ENCODE assay signal across 8 cellular contexts in genomic region chr4:153573881-153574807, GRCh38.
A peak's percentile ranks its signal among the peaks of the same experiment; 100 is the strongest.
DNase-seq lines count a peak whose midpoint lies in the region; ATAC-seq and TF ChIP-seq lines count a peak whose summit lies in the region.

No MANE protein-coding gene starts in this region.

- H3K9ac ChIP-seq in mesenchymal stem cell (ENCODE audit: low read length) = peak overlapping the region; percentile 15

- intact Hi-C loops in Calu3 (cut with micrococcal nuclease; ENCODE audit: unreplicated experiment) = loop anchor here (1.0 to 10.0 kb wide), 2 partner anchors 109 to 141 kb away; partner anchors contain the start of gene TMEM131L
- intact Hi-C loops in activated B cell treated with CpG ODN at 0.5 μM for 24 hours (cut with micrococcal nuclease) = loop anchor here (1.0 to 10.0 kb wide), 7 partner anchors 13 to 349 kb away; partner anchors contain the start of genes MND1 and TMEM131L

- H2BK5ac ChIP-seq in mesenchymal stem cell (ENCODE audit: low read depth, low read length, poor library complexity, severe bottlenecking) = no peak overlapping the region

- no peak overlapping the region for H3K4me2 ChIP-seq in mesenchymal stem cell (ENCODE audit: low read length, poor library complexity, severe bottlenecking)

- H3K18ac ChIP-seq in mesenchymal stem cell (ENCODE audit: low read depth in 1 of 2, low read length in 2 of 2) = no peak overlapping the region

- no peak overlapping the region for H2AFZ ChIP-seq in mesenchymal stem cell (ENCODE audit: low read depth, low read length)

- H3K4me1 Mint-ChIP-seq in Calu3 (ENCODE audit: low read depth, unreplicated experiment) (no peaks in the 10 kb centered on the region), activated B cell treated with CpG ODN at 0.5 μM for 24 hours (peaks cover 77% of the 10 kb centered on the region), chondrocyte (ENCODE audit: low read depth) (peaks cover 14% of the 10 kb centered on the region)

- no peak overlapping the region for H3K27ac Mint-ChIP-seq in Calu3 (ENCODE audit: unreplicated experiment)
- peak overlapping the region; percentile 82 for H3K27ac Mint-ChIP-seq in activated B cell treated with CpG ODN at 0.5 μM for 24 hours
- no peak overlapping the region for H3K27ac Mint-ChIP-seq in chondrocyte (ENCODE audit: unreplicated experiment)

- no peak overlapping the region for H3K23ac ChIP-seq in mesenchymal stem cell (ENCODE audit: low read length in 2 of 2)

- no TSS peak for BruUV-seq in Calu3 (replicated peaks; lab: Mats Ljungman, UMichigan)

- H3K27me3 ChIP-seq in mesenchymal stem cell (ENCODE audit: control insufficient read depth in 1 of 2, insufficient read depth in 1 of 2, low read length in 2 of 2) = no peaks in the 10 kb centered on the region

- H3K27ac ChIP-seq in mesenchymal stem cell (ENCODE audit: low read length, poor library complexity, severe bottlenecking) = no peak overlapping the region

- H3K4me3 Mint-ChIP-seq in Calu3 (ENCODE audit: low read depth, unreplicated experiment) = no peak overlapping the region
- H3K4me3 Mint-ChIP-seq in activated B cell treated with CpG ODN at 0.5 μM for 24 hours = peak overlapping the region; percentile 32
- H3K4me3 Mint-ChIP-seq in chondrocyte (ENCODE audit: unreplicated experiment) = no peak overlapping the region

- no peaks in the 10 kb centered on the region for H3K4me1 ChIP-seq in mesenchymal stem cell (ENCODE audit: control insufficient read depth, insufficient read depth, low read depth, low read length)

- peak; percentile 44 for ATAC-seq in GM21360 (IDR thresholded peaks at IDR 0.05; ENCODE audit: unreplicated experiment)
- peak; percentile 78 for ATAC-seq in activated B cell treated with CpG ODN at 0.5 μM for 24 hours (ENCODE audit: low read depth)

- no peak overlapping the region for H3K4ac ChIP-seq in mesenchymal stem cell (ENCODE audit: low read depth in 1 of 2, low read length in 2 of 2)

- H2BK12ac ChIP-seq in mesenchymal stem cell (ENCODE audit: low read length in 2 of 2) = no peak overlapping the region

- H4K91ac ChIP-seq in mesenchymal stem cell (ENCODE audit: low read length) = no peak overlapping the region

- H3K9me3 ChIP-seq in mesenchymal stem cell (ENCODE audit: control insufficient read depth, low read length) = no peaks in the 10 kb centered on the region

- POLR2A ChIA-PET in activated B cell treated with CpG ODN at 0.5 μM for 24 hours (lab: Charles Lee) = interaction anchor here (0.6 to 4.8 kb wide), 18 partner anchors 13 to 230 kb away, joined by 3 to 40 read pairs (median 4); partner anchors contain the start of genes MND1 and TMEM131L

- CTCF ChIA-PET in Calu3 (lab: Charles Lee) = interaction anchor here (0.5 to 1.6 kb wide), 8 partner anchors 87 to 431 kb away, joined by 3 to 13 read pairs (median 6); partner anchors contain the start of gene TMEM131L
- CTCF ChIA-PET in activated B cell treated with CpG ODN at 0.5 μM for 24 hours (lab: Charles Lee) = interaction anchor here (0.6 to 2.2 kb wide), 24 partner anchors 8 to 492 kb away, joined by 3 to 29 read pairs (median 4); partner anchors contain the start of gene TMEM131L

- no peak overlapping the region for H2AK5ac ChIP-seq in mesenchymal stem cell (ENCODE audit: low read length, severe bottlenecking)

- H3K9me3 Mint-ChIP-seq in Calu3 (ENCODE audit: low read depth, unreplicated experiment) (no peaks in the 10 kb centered on the region), activated B cell treated with CpG ODN at 0.5 μM for 24 hours (no peaks in the 10 kb centered on the region), chondrocyte (ENCODE audit: low read depth) (no peaks in the 10 kb centered on the region)

- H3K36me3 ChIP-seq in mesenchymal stem cell (ENCODE audit: control insufficient read depth in 1 of 2, insufficient read depth in 2 of 2, low read depth in 1 of 2, low read length in 2 of 2) = no peaks in the 10 kb centered on the region

- H3K4me3 ChIP-seq in LNCaP clone FGC (ENCODE audit: low read depth, low read length) (no peak overlapping the region), mesenchymal stem cell (ENCODE audit: insufficient read depth in 1 of 2, low read depth in 1 of 2, low read length in 2 of 2) (no peak overlapping the region)

- no peak overlapping the region for H4K8ac ChIP-seq in mesenchymal stem cell (ENCODE audit: low read length)

- no peak overlapping the region for H3K14ac ChIP-seq in mesenchymal stem cell (ENCODE audit: low read length in 2 of 2)

- TF ChIP-seq CTCF in Calu3 (IDR thresholded peaks at IDR 0.05; ENCODE audit: unreplicated experiment) (no peak), LNCaP clone FGC (IDR thresholded peaks at IDR 0.05; ENCODE audit: control insufficient read depth, extremely low read depth, insufficient read depth) (peak; percentile 92), activated B cell treated with CpG ODN at 0.5 μM for 24 hours (IDR thresholded peaks at IDR 0.05) (no peak), chondrocyte (IDR thresholded peaks at IDR 0.05) (peak; percentile 91)

- peak; percentile 42 for DNase-seq in Calu3
- DNase-seq in LNCaP clone FGC (ENCODE audit: low read depth) = peak; percentile 62
- no peak for DNase-seq in activated B cell treated with CpG ODN at 0.5 μM for 24 hours
- DNase-seq in chondrocyte (ENCODE audit: low spot score) = no peak
- DNase-seq in mesenchymal stem cell = peak; percentile 52
- peak; percentile 12 to 20 for DNase-seq in stimulated activated CD8-positive, alpha-beta memory T cell treated with anti-CD3 and anti-CD28 coated beads, Interleukin-2, amount 100 ng/mL, for 48 hours (ENCODE audit: low read depth in 2 of 2)
- no peak for DNase-seq in NCI-H1048 (lab: John Stamatoyannopoulos, UW)

- H2BK15ac ChIP-seq in mesenchymal stem cell (ENCODE audit: low read depth, poor library complexity, severe bottlenecking) = no peak overlapping the region

- H3K27me3 Mint-ChIP-seq in Calu3 (ENCODE audit: unreplicated experiment) (no peaks in the 10 kb centered on the region), activated B cell treated with CpG ODN at 0.5 μM for 24 hours (no peaks in the 10 kb centered on the region), chondrocyte (ENCODE audit: low read depth) (no peaks in the 10 kb centered on the region)

- 88% methylated on average over 4 of the region's 4 CpGs for WGBS in mesenchymal stem cell

- no peak overlapping the region for H2BK120ac ChIP-seq in mesenchymal stem cell (ENCODE audit: low read depth, low read length)

- H3K79me1 ChIP-seq in mesenchymal stem cell (replicated peaks; ENCODE audit: low read length, poor library complexity, severe bottlenecking) = peaks cover 6% of the 10 kb centered on the region

- H3K36me3 Mint-ChIP-seq in Calu3 (ENCODE audit: insufficient read depth, unreplicated experiment) (no peaks in the 10 kb centered on the region), activated B cell treated with CpG ODN at 0.5 μM for 24 hours (ENCODE audit: low read depth) (peaks cover 50% of the 10 kb centered on the region), chondrocyte (ENCODE audit: low read depth) (peaks cover 2% of the 10 kb centered on the region)

Comparison
In these comparisons a context has a peak if more than half of its experiments do, and no peak if none do; other contexts are left out.
1. DNase-seq: peak in Calu3 (single experiment), LNCaP clone FGC (single experiment), mesenchymal stem cell (single experiment) and stimulated activated CD8-positive, alpha-beta memory T cell treated with anti-CD3 and anti-CD28 coated beads, Interleukin-2, amount 100 ng/mL, for 48 hours (2 of 2); none in activated B cell treated with CpG ODN at 0.5 μM for 24 hours (single experiment), chondrocyte (single experiment) and NCI-H1048 (single experiment).
2. CTCF ChIP-seq: peak in LNCaP clone FGC (single experiment) and chondrocyte (single experiment); none in Calu3 (single experiment) and activated B cell treated with CpG ODN at 0.5 μM for 24 hours (single experiment).